ENCODE assay signal across 8 cellular contexts in the genomic region with DNA sequence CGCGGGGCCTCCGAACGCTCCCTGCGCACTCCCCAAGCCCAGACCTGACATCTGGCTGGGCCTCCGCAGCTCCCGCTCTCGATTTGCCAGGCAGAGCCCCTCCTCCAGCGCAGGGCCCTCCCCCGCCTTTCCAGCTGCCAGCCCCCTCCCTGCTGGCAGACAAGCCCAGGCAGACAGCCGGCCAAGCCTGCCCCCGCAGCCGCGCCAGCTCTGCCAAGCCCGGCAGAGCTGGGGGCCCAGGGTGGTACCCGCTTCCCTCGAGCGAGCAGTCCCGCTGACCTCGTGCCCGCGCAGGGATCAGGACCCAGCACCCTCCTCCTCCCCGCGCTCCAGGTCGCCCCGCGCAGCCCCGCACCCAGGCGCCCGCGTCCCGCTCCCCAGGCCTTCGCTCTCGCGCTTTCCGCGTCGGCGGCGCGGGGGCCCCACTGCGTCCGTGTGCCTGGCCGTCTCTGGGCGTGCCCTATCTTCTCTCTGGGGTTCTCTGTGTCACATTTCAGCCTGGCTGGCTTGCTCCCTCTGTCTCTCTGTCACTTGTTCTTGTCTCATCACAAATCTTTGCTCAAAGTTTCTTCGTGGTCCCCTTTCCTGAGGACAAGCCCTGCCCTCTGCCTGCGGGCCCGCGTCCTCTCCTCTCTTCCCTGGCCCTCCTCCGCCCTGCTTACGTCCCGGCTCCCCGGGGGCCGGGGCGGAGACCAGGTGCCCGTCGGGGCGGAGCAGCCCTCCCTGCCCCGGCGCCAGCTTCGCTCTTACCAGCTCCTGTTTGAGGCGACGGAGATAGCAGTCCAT. TPM values are rescaled to one million over a fixed set of nuclear protein-coding genes. Genes with fewer than 3 reads are reported as not detected.
DNase-seq lines count a peak whose midpoint lies in the region; ATAC-seq and TF ChIP-seq lines count a peak whose summit lies in the region.

No MANE protein-coding gene starts in this region.

- H3K9ac ChIP-seq in DND-41 (ENCODE audit: low read depth, low read length): peak overlapping the region; percentile 63

- H3K27ac ChIP-seq in DND-41 (ENCODE audit: low read length) (peak overlapping the region; percentile 61), OCI-LY7 (ENCODE audit: low read depth, low read length, poor library complexity, severe bottlenecking) (peak overlapping the region; percentile 44)

- CTCF ChIA-PET in OCI-LY7 (lab: Charles Lee; ENCODE audit: unreplicated experiment): interaction anchor here (0.6 to 1.6 kb wide), 7 partner anchors 9 to 1334 kb away, joined by 3 to 13 read pairs (median 3); partner anchors contain the start of gene LRIG2

- H3K9me3 Mint-ChIP-seq in activated naive CD4-positive, alpha-beta T cell treated with anti-CD3 and anti-CD28 coated beads, Interleukin-2, amount 50 U/mL, for 24 hours: no peaks in the 10 kb centered on the region

- H3K9me3 ChIP-seq in DND-41 (ENCODE audit: insufficient read depth, low read length, severe bottlenecking) (no peaks in the 10 kb centered on the region), OCI-LY7 (ENCODE audit: low read length) (no peaks in the 10 kb centered on the region)

- peaks cover 24% of the 10 kb centered on the region for H3K4me1 Mint-ChIP-seq in activated naive CD4-positive, alpha-beta T cell treated with anti-CD3 and anti-CD28 coated beads, Interleukin-2, amount 50 U/mL, for 24 hours

- H3K4me1 ChIP-seq in DND-41 (ENCODE audit: insufficient read depth, low read length): peaks cover 31% of the 10 kb centered on the region
- H3K4me1 ChIP-seq in OCI-LY7 (ENCODE audit: insufficient read depth, low read length, poor library complexity, severe bottlenecking): peaks cover 32% of the 10 kb centered on the region

- peaks cover 9% of the 10 kb centered on the region for H3K27me3 ChIP-seq in DND-41 (ENCODE audit: insufficient read depth, low read length, poor library complexity)

- H3K36me3 ChIP-seq in DND-41 (ENCODE audit: insufficient read depth, low read length) (no peaks in the 10 kb centered on the region), OCI-LY7 (ENCODE audit: insufficient read depth, low read length) (no peaks in the 10 kb centered on the region)

- no peaks in the 10 kb centered on the region for H3K9me2 ChIP-seq in OCI-LY7 (ENCODE audit: insufficient read depth, low read length)

- no peaks in the 10 kb centered on the region for H3K36me3 Mint-ChIP-seq in activated naive CD4-positive, alpha-beta T cell treated with anti-CD3 and anti-CD28 coated beads, Interleukin-2, amount 50 U/mL, for 24 hours

- H3K27me3 Mint-ChIP-seq in activated naive CD4-positive, alpha-beta T cell treated with anti-CD3 and anti-CD28 coated beads, Interleukin-2, amount 50 U/mL, for 24 hours: peaks cover 20% of the 10 kb centered on the region

- H2AFZ ChIP-seq in DND-41 (ENCODE audit: low read depth, low read length) (peak overlapping the region; percentile 83), OCI-LY7 (ENCODE audit: low read length) (peak overlapping the region; percentile 73)

- H3K27ac Mint-ChIP-seq in activated naive CD4-positive, alpha-beta T cell treated with anti-CD3 and anti-CD28 coated beads, Interleukin-2, amount 50 U/mL, for 24 hours: no peak overlapping the region

- intact Hi-C loops in OCI-LY7 (cut with micrococcal nuclease; ENCODE audit: unreplicated experiment) (loop anchor here (1.0 to 5.0 kb wide), 2 partner anchors 17 to 231 kb away; partner anchors contain the start of gene DDX20), head of caudate nucleus (cut with DNase I) (loop anchor here (2.0 kb wide), 1 partner anchor 16 kb away; the partner anchor contains the start of gene DDX20)

- ATAC-seq in DND-41 (ENCODE audit: insufficient read depth, low read depth) (peak; percentile 82), GM21360 (IDR thresholded peaks at IDR 0.05; ENCODE audit: unreplicated experiment) (peak; percentile 35), HG03571 (IDR thresholded peaks at IDR 0.05; ENCODE audit: unreplicated experiment) (peak; percentile 49)

- peak overlapping the region; percentile 96 for H3K4me2 ChIP-seq in DND-41 (ENCODE audit: insufficient read depth, low read length)
- peak overlapping the region; percentile 88 for H3K4me2 ChIP-seq in OCI-LY7 (ENCODE audit: low read length)

- POLR2A ChIA-PET in OCI-LY7 (lab: Charles Lee): interaction anchor here (0.5 to 3.1 kb wide), 12 partner anchors 9 to 1126 kb away, joined by 3 to 26 read pairs (median 5); no protein-coding TSS in a partner anchor

- H4K20me1 ChIP-seq in DND-41 (ENCODE audit: insufficient read depth, low read length): peaks cover 7% of the 10 kb centered on the region; the same call in 1 of the 2 replicates
- H4K20me1 ChIP-seq in OCI-LY7 (ENCODE audit: insufficient read depth, low read length): no peaks in the 10 kb centered on the region

- H3K79me2 ChIP-seq in DND-41 (ENCODE audit: insufficient read depth, low read length) (no peaks in the 10 kb centered on the region), OCI-LY7 (ENCODE audit: insufficient read depth, low read depth, low read length) (no peaks in the 10 kb centered on the region)

- TF ChIP-seq CTCF in DND-41 (IDR thresholded peaks at IDR 0.05; ENCODE audit: borderline replicate concordance, extremely low read depth, low read length, poor library complexity, severe bottlenecking): no peak
- no peak for TF ChIP-seq CTCF in OCI-LY7 (conservative IDR thresholded peaks at IDR 0.05; ENCODE audit: low read length)

- peak; percentile 91 for DNase-seq in DND-41
- peak; percentile 65 for DNase-seq in OCI-LY7 (ENCODE audit: low spot score)
- peak; percentile 51 to 94 (median 84) for DNase-seq in head of caudate nucleus
- DNase-seq in nucleus accumbens (lab: John Stamatoyannopoulos, UW): peak in 54 of 56 donors; percentile 32 to 86 (median 74)
- DNase-seq in NK-92 treated with Interleukin-12 subunit alpha and Interleukin-12 subunit beta, amount 100 ng/mL, for 24 hours (lab: John Stamatoyannopoulos, UW): no peak

- H3K4me3 Mint-ChIP-seq in activated naive CD4-positive, alpha-beta T cell treated with anti-CD3 and anti-CD28 coated beads, Interleukin-2, amount 50 U/mL, for 24 hours: peak overlapping the region; percentile 91

- H3K4me3 ChIP-seq in DND-41 (ENCODE audit: low read depth in 1 of 2, low read length in 2 of 2) (peak overlapping the region; percentile 47 to 71; a peak in 3 of 4 replicates), OCI-LY7 (ENCODE audit: low read depth, low read length, poor library complexity, severe bottlenecking) (peak overlapping the region; percentile 78)

- no TSS peak for BruUV-seq in OCI-LY7 (replicated peaks; lab: Mats Ljungman, UMichigan)

RNA-seq across cellular contexts. Expression of gene INKA2, which starts 0.6 kb away (rescaled TPM):
- 3.9 and 4.1 TPM in 2 replicates for total RNA-seq in OCI-LY7 (2014; rRNA removed; shearing (Covaris generic))
- total RNA-seq in OCI-LY7 (2022): 10.8 and 12.2 TPM in 2 replicates

RNA-seq across cellular contexts. Expression of gene DDX20, which starts 17.1 kb away (rescaled TPM):
- 28.8 and 32.9 TPM in 2 replicates for total RNA-seq in OCI-LY7 (2014; rRNA removed; shearing (Covaris generic))
- total RNA-seq in OCI-LY7 (2022): 23.0 and 30.0 TPM in 2 replicates
